In the genomic region with DNA sequence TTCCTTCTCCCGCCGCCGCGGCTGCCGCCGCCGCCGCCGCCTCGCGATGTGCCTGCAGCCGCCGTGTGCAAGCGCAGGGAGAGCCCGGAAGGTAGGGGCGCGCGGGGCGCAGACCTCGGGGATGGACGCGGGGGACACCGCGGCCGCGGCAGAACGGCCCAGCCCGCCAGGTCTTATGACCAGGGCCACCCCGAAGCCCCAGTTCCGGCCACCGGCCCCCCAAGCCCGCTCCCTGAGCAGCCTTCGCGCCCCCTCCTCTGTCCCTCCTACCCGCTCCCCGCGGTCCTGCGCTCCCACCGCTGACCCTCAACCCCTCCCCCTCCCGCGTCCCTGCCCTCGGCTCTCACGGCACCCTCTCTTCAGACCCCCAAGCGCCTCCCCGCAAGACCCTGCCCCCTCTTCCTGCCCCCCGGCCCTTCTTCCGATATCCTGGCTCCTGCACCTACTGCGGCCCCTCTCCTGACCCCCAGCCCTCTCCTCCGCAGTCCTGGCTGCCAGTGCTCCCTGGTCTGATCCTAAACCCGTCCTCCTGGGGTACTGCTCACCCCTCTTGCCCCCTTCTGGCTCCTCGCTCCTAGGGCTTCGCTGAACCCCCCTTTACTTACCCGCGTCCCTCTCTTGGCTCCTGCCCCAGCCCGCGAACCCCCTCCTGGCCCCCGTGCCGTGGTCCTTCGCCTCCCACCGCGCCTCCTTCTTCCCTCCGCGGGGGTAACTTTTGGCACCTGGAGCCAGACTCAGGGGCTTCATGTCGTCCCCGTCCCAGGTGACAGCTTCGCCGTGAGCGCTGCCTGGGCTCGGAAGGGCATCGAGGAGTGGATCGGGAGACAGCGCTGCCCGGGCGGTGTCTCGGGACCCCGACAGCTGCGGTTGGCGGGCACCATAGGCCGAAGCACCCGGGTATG, we compare ENCODE assay signal across 1 cellular context.
TF ChIP-seq lines count a peak whose summit lies in the region.

No MANE protein-coding gene starts in this region.

TF ChIP-seq in IMR-90, 13 proteins besides CTCF, POLR2A, EP300 and RAD21 (continued from another document):
- no peak for TF ChIP-seq CEBPB (IDR thresholded peaks at IDR 0.05; ENCODE audit: low read depth, low read length)
- no peak for TF ChIP-seq CHD1 (IDR thresholded peaks at IDR 0.05; ENCODE audit: low read depth, low read length)
- no peak for TF ChIP-seq SMC3 (IDR thresholded peaks at IDR 0.05; ENCODE audit: low read depth, low read length)
- TF ChIP-seq BHLHE40 (IDR thresholded peaks at IDR 0.05; ENCODE audit: low read depth, low read length), result no peak
- TF ChIP-seq MXI1 (IDR thresholded peaks at IDR 0.05; ENCODE audit: borderline replicate concordance, low read depth, low read length), result no peak
- no peak for TF ChIP-seq MAZ (IDR thresholded peaks at IDR 0.05; ENCODE audit: borderline replicate concordance, low read depth, low read length)
- TF ChIP-seq, protein P1, sequence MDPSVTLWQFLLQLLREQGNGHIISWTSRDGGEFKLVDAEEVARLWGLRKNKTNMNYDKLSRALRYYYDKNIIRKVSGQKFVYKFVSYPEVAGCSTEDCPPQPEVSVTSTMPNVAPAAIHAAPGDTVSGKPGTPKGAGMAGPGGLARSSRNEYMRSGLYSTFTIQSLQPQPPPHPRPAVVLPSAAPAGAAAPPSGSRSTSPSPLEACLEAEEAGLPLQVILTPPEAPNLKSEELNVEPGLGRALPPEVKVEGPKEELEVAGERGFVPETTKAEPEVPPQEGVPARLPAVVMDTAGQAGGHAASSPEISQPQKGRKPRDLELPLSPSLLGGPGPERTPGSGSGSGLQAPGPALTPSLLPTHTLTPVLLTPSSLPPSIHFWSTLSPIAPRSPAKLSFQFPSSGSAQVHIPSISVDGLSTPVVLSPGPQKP (IDR thresholded peaks at IDR 0.05; ENCODE audit: borderline replicate concordance, low read depth, low read length), result no peak
- TF ChIP-seq RFX5 (IDR thresholded peaks at IDR 0.05; ENCODE audit: low read depth, low read length), result no peak
- TF ChIP-seq, protein P2, sequence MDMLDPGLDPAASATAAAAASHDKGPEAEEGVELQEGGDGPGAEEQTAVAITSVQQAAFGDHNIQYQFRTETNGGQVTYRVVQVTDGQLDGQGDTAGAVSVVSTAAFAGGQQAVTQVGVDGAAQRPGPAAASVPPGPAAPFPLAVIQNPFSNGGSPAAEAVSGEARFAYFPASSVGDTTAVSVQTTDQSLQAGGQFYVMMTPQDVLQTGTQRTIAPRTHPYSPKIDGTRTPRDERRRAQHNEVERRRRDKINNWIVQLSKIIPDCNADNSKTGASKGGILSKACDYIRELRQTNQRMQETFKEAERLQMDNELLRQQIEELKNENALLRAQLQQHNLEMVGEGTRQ (IDR thresholded peaks at IDR 0.05; ENCODE audit: low read depth, low read length), result no peak
- TF ChIP-seq RCOR1 (IDR thresholded peaks at IDR 0.05; ENCODE audit: insufficient replicate concordance, low read length), result no peak
